In the genomic region with DNA sequence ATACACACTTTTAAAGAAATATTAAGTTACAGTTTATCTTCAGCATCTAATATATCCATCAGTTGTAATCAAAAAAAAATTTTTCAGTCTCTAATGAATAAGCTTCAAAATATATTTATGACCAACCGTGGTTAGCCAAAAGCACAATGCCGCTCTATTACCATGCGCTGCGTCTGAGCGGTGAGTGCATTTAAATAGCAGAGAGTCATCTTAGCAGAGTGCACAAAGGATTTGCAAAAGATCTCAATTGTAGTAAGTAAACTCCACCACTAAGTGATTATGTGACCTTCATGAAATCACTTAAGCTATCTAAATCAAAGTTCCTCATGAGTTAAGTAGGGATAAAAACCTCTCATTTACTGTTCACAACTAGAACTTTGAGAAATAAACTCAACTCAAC, we compare ENCODE assay signal across 1 cellular context.
TF ChIP-seq lines count a peak whose summit lies in the region.

No MANE protein-coding gene starts in this region.

TF ChIP-seq in WTC11, 78 proteins besides CTCF, POLR2A, EP300 and RAD21 (continued from another document):
- TF ChIP-seq ZSCAN18 (CRISPR knock-in tag; IDR thresholded peaks at IDR 0.05) (no peak), NFATC4 (CRISPR knock-in tag; IDR thresholded peaks at IDR 0.05) (no peak), KAT7 (CRISPR knock-in tag; IDR thresholded peaks at IDR 0.05; ENCODE audit: borderline replicate concordance) (no peak), E2F1 (CRISPR knock-in tag; IDR thresholded peaks at IDR 0.05) (no peak), ELF4 (CRISPR knock-in tag; IDR thresholded peaks at IDR 0.05; ENCODE audit: low read depth) (no peak), USF2 (CRISPR knock-in tag; IDR thresholded peaks at IDR 0.05) (no peak), ZNF532 (CRISPR knock-in tag; IDR thresholded peaks at IDR 0.05; ENCODE audit: borderline replicate concordance) (no peak), MXD4 (CRISPR knock-in tag; IDR thresholded peaks at IDR 0.05; ENCODE audit: borderline replicate concordance) (no peak), ATF6 (CRISPR knock-in tag; IDR thresholded peaks at IDR 0.05) (no peak)
- TF ChIP-seq, protein P1, sequence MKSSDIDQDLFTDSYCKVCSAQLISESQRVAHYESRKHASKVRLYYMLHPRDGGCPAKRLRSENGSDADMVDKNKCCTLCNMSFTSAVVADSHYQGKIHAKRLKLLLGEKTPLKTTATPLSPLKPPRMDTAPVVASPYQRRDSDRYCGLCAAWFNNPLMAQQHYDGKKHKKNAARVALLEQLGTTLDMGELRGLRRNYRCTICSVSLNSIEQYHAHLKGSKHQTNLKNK (CRISPR knock-in tag; IDR thresholded peaks at IDR 0.05) = no peak
- TF ChIP-seq, protein P2, sequence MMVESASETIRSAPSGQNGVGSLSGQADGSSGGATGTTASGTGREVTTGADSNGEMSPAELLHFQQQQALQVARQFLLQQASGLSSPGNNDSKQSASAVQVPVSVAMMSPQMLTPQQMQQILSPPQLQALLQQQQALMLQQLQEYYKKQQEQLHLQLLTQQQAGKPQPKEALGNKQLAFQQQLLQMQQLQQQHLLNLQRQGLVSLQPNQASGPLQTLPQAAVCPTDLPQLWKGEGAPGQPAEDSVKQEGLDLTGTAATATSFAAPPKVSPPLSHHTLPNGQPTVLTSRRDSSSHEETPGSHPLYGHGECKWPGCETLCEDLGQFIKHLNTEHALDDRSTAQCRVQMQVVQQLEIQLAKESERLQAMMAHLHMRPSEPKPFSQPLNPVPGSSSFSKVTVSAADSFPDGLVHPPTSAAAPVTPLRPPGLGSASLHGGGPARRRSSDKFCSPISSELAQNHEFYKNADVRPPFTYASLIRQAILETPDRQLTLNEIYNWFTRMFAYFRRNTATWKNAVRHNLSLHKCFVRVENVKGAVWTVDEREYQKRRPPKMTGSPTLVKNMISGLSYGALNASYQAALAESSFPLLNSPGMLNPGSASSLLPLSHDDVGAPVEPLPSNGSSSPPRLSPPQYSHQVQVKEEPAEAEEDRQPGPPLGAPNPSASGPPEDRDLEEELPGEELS (CRISPR knock-in tag; IDR thresholded peaks at IDR 0.05) = no peak
TF ChIP-seq in WTC11: peak in this region for 0.
